1 cellular context compared by ENCODE assay signal in the genomic region with DNA sequence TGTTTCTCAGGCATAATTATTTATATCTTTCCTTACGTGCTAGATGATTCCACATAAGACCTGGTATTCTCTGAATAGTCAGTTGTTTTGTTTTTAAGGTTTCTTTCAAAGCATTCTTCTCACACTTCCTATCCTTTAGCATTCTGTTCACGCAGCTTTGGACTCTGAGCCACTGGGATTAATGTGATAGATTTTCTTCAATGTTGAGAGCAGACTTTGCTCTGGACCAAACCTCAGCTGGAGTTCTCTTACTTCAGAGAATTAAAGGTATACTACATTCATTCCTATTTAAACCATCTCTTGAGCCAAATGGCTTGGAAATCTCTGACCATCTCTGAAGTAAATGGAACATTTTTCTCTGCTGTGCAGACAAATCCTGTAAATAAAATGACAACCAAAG.
A peak's percentile ranks its signal among the peaks of the same experiment; 100 is the strongest.
TF ChIP-seq lines count a peak whose summit lies in the region.

No MANE protein-coding gene starts in this region.

TF ChIP-seq in HepG2, 621 proteins besides CTCF, POLR2A, EP300 and RAD21 (continued from another document):
- TF ChIP-seq AHDC1 (CRISPR knock-in tag; IDR thresholded peaks at IDR 0.05; ENCODE audit: borderline replicate concordance) (peak; percentile 62; the same call in 1 of the 2 replicates), AKAP8 (CRISPR knock-in tag; IDR thresholded peaks at IDR 0.05) (no peak), ZBTB42 (CRISPR knock-in tag; IDR thresholded peaks at IDR 0.05) (no peak), JDP2 (CRISPR knock-in tag; IDR thresholded peaks at IDR 0.05; ENCODE audit: borderline replicate concordance) (no peak), SOX13 (IDR thresholded peaks at IDR 0.05) (no peak), SOX13 (CRISPR knock-in tag; conservative IDR thresholded peaks at IDR 0.05 in 1 of 2, IDR thresholded peaks at IDR 0.05 in 1 of 2) (peak in 1 of 2 experiments; percentile 61; a peak in 1 of 4 replicates), ZNF251 (CRISPR knock-in tag; IDR thresholded peaks at IDR 0.05) (no peak), HMG20A (CRISPR knock-in tag; IDR thresholded peaks at IDR 0.05; ENCODE audit: borderline replicate concordance) (peak; percentile 48; the same call in 1 of the 2 replicates), KDM1A (CRISPR knock-in tag; IDR thresholded peaks at IDR 0.05) (no peak), HNF4G (IDR thresholded peaks at IDR 0.05; ENCODE audit: borderline replicate concordance, low read depth, low read length) (peak; percentile 97), HNF4G (CRISPR knock-in tag; IDR thresholded peaks at IDR 0.05; ENCODE audit: borderline replicate concordance, low read depth) (peak; percentile 47; the same call in 1 of the 2 replicates), GATAD1 (CRISPR knock-in tag; IDR thresholded peaks at IDR 0.05) (no peak), DMAP1 (CRISPR knock-in tag; IDR thresholded peaks at IDR 0.05) (no peak), FOXP1 (IDR thresholded peaks at IDR 0.05) (no peak), FOXP1 (CRISPR knock-in tag; IDR thresholded peaks at IDR 0.05) (0 out of 2 replicates have a peak, but pooled peaks have one; percentile 14), ZNF749 (CRISPR knock-in tag; IDR thresholded peaks at IDR 0.05; ENCODE audit: borderline replicate concordance) (no peak)
- TF ChIP-seq, protein P1, sequence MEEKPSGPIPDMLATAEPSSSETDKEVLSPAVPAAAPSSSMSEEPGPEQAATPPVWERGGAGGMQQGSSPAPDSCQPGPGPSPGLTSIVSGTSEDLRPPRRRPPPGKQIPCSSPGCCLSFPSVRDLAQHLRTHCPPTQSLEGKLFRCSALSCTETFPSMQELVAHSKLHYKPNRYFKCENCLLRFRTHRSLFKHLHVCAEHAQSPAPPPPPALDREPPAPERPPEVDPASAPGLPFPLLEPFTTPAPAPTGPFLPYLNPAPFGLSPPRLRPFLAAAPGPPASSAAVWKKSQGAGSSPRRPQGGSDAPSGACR (CRISPR knock-in tag; IDR thresholded peaks at IDR 0.05), result no peak
